Comparison of ENCODE assay signal across 8 cellular contexts in genomic region chr14:52791204-52792096, GRCh38.
DNase-seq lines count a peak whose midpoint lies in the region; ATAC-seq and TF ChIP-seq lines count a peak whose summit lies in the region.

TSS of gene GNPNAT1 (minus strand) at chr14:52791607. CDS start at chr14:52784650, 6,957 bp downstream.

- no peaks in the 10 kb centered on the region for H3K36me3 ChIP-seq in GM06990 (ENCODE audit: control insufficient read depth, insufficient read depth, low read length)

- H3K27me3 ChIP-seq in GM06990 (replicated peaks; ENCODE audit: control insufficient read depth, insufficient read depth, low read length) = no peaks in the 10 kb centered on the region

- peak within 1 kb of the TSS; percentile 94 for H3K27ac Mint-ChIP-seq in activated naive CD4-positive, alpha-beta T cell treated with anti-CD3 and anti-CD28 coated beads, Interleukin-2, amount 50 U/mL, for 24 hours

- no peak for TF ChIP-seq CTCF in GM06990 (IDR thresholded peaks at IDR 0.05; ENCODE audit: insufficient read depth, low read length, poor library complexity, severe bottlenecking)

- ATAC-seq in HG02571 (IDR thresholded peaks at IDR 0.05; ENCODE audit: unreplicated experiment) = peak; percentile 85
- ATAC-seq in SK-N-SH treated with all-trans-retinoic acid at 6 μM for 48 hours = peak; percentile 92

- H3K9me3 Mint-ChIP-seq in activated naive CD4-positive, alpha-beta T cell treated with anti-CD3 and anti-CD28 coated beads, Interleukin-2, amount 50 U/mL, for 24 hours = no peaks in the 10 kb centered on the region

- no peaks in the 10 kb centered on the region for H3K27me3 Mint-ChIP-seq in activated naive CD4-positive, alpha-beta T cell treated with anti-CD3 and anti-CD28 coated beads, Interleukin-2, amount 50 U/mL, for 24 hours

- H3K4me1 Mint-ChIP-seq in activated naive CD4-positive, alpha-beta T cell treated with anti-CD3 and anti-CD28 coated beads, Interleukin-2, amount 50 U/mL, for 24 hours = peaks cover 47% of the 10 kb centered on the region

- H3K36me3 Mint-ChIP-seq in activated naive CD4-positive, alpha-beta T cell treated with anti-CD3 and anti-CD28 coated beads, Interleukin-2, amount 50 U/mL, for 24 hours = peaks cover 2% of the 10 kb centered on the region

- peak within 1 kb of the TSS; percentile 94 for H3K4me3 ChIP-seq in GM06990 (replicated peaks; ENCODE audit: low read depth, low read length)

- peak within 1 kb of the TSS; percentile 94 for H3K4me3 Mint-ChIP-seq in activated naive CD4-positive, alpha-beta T cell treated with anti-CD3 and anti-CD28 coated beads, Interleukin-2, amount 50 U/mL, for 24 hours

- DNase-seq in GM06990 (ENCODE audit: extremely low read depth, insufficient read length) (peak; percentile 92), NCI-H1048 (lab: John Stamatoyannopoulos, UW) (peak; percentile 77), globus pallidus (ENCODE audit: low spot score) (peak; percentile 85), nucleus accumbens (lab: John Stamatoyannopoulos, UW) (peak in 55 of 56 donors; percentile 14 to 94 (median 77)), superior temporal gyrus (ENCODE audit: extremely low spot score) (peak; percentile 69)

TF ChIP-seq in SK-N-SH treated with all-trans-retinoic acid at 6 μM for 48 hours, 23 proteins besides CTCF, POLR2A, EP300 and RAD21:
- TF ChIP-seq ZNF565 (CRISPR knock-in tag; conservative IDR thresholded peaks at IDR 0.05; ENCODE audit: low read depth) = no peak
- no peak for TF ChIP-seq TSHZ2 (CRISPR knock-in tag; IDR thresholded peaks at IDR 0.05)
- TF ChIP-seq SNAI2 (CRISPR knock-in tag; IDR thresholded peaks at IDR 0.05) = 0 out of 2 replicates have a peak, but pooled peaks have one; percentile 63
- TF ChIP-seq BACH2 (CRISPR knock-in tag; IDR thresholded peaks at IDR 0.05; ENCODE audit: borderline replicate concordance) = no peak
- no peak for TF ChIP-seq PATZ1 (CRISPR knock-in tag; IDR thresholded peaks at IDR 0.05; ENCODE audit: borderline replicate concordance)
- TF ChIP-seq CSRNP3 (CRISPR knock-in tag; IDR thresholded peaks at IDR 0.05) = no peak
- TF ChIP-seq PPARA (CRISPR knock-in tag; IDR thresholded peaks at IDR 0.05; ENCODE audit: borderline replicate concordance) = no peak
- no peak for TF ChIP-seq ESRRG (CRISPR knock-in tag; IDR thresholded peaks at IDR 0.05)
- no peak for TF ChIP-seq ZC3H10 (CRISPR knock-in tag; IDR thresholded peaks at IDR 0.05)
- TF ChIP-seq CSDC2 (CRISPR knock-in tag; IDR thresholded peaks at IDR 0.05) = 0 out of 2 replicates have a peak, but pooled peaks have one; percentile 41
- TF ChIP-seq, protein P1, sequence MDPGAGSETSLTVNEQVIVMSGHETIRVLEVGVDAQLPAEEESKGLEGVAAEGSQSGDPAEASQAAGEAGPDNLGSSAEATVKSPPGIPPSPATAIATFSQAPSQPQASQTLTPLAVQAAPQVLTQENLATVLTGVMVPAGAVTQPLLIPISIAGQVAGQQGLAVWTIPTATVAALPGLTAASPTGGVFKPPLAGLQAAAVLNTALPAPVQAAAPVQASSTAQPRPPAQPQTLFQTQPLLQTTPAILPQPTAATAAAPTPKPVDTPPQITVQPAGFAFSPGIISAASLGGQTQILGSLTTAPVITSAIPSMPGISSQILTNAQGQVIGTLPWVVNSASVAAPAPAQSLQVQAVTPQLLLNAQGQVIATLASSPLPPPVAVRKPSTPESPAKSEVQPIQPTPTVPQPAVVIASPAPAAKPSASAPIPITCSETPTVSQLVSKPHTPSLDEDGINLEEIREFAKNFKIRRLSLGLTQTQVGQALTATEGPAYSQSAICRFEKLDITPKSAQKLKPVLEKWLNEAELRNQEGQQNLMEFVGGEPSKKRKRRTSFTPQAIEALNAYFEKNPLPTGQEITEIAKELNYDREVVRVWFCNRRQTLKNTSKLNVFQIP (CRISPR knock-in tag; IDR thresholded peaks at IDR 0.05; ENCODE audit: borderline replicate concordance, low read depth) = peak; percentile 36; the same call in 1 of the 2 replicates
- TF ChIP-seq ZFP3 (CRISPR knock-in tag; IDR thresholded peaks at IDR 0.05) = peak; percentile 49
- no peak for TF ChIP-seq ARNTL (CRISPR knock-in tag; IDR thresholded peaks at IDR 0.05; ENCODE audit: borderline replicate concordance, low read depth)

Comparison
In these comparisons a context has a peak if more than half of its experiments do, and no peak if none do; other contexts are left out.
1. Peak in every context shown above with its lines: DNase-seq, ATAC-seq and H3K4me3 ChIP-seq.